Comparison of ENCODE assay signal across 1 cellular context in genomic region chr9:35161713-35162604, GRCh38.
A peak's percentile ranks its signal among the peaks of the same experiment; 100 is the strongest.
TF ChIP-seq lines count a peak whose summit lies in the region.

Gene UNC13B (plus strand): TSS chr9:35162009. CDS start chr9:35162284, 275 bp downstream.

TF ChIP-seq in HepG2, 621 proteins besides CTCF, POLR2A, EP300 and RAD21 (continued from another document and continues in another):
- TF ChIP-seq ZNF18 (CRISPR knock-in tag; IDR thresholded peaks at IDR 0.05; ENCODE audit: insufficient replicate concordance) (no peak), ASH2L (IDR thresholded peaks at IDR 0.05; ENCODE audit: insufficient read length, low read depth, low read length) (peak; percentile 91), ZNF557 (CRISPR knock-in tag; IDR thresholded peaks at IDR 0.05) (no peak), TFDP2 (CRISPR knock-in tag; IDR thresholded peaks at IDR 0.05) (peak; percentile 60), MEF2D (CRISPR knock-in tag; IDR thresholded peaks at IDR 0.05) (0 out of 2 replicates have a peak, but pooled peaks have one; percentile 65), MYC (CRISPR knock-in tag; IDR thresholded peaks at IDR 0.05; ENCODE audit: borderline replicate concordance) (peak; percentile 79), ZNF10 (CRISPR knock-in tag; IDR thresholded peaks at IDR 0.05; ENCODE audit: borderline replicate concordance, low read depth) (no peak), FIP1L1 (IDR thresholded peaks at IDR 0.05; ENCODE audit: borderline replicate concordance, insufficient read depth, low read depth, low read length) (no peak), ZNF3 (CRISPR knock-in tag; IDR thresholded peaks at IDR 0.05) (no peak), STAG1 (CRISPR knock-in tag; IDR thresholded peaks at IDR 0.05) (0 out of 2 replicates have a peak, but pooled peaks have one; percentile 10), ZFP1 (CRISPR knock-in tag; IDR thresholded peaks at IDR 0.05) (peak; percentile 51; the same call in 1 of the 2 replicates), ZNF703 (CRISPR knock-in tag; IDR thresholded peaks at IDR 0.05; ENCODE audit: borderline replicate concordance) (no peak), HDAC1 (CRISPR knock-in tag; IDR thresholded peaks at IDR 0.05) (peak; percentile 97), TRIM24 (CRISPR knock-in tag; IDR thresholded peaks at IDR 0.05) (no peak), ONECUT2 (CRISPR knock-in tag; IDR thresholded peaks at IDR 0.05) (no peak), KLF15 (CRISPR knock-in tag; IDR thresholded peaks at IDR 0.05; ENCODE audit: borderline replicate concordance) (peak; percentile 53; the same call in 1 of the 2 replicates), ZNF432 (CRISPR knock-in tag; IDR thresholded peaks at IDR 0.05; ENCODE audit: borderline replicate concordance) (no peak), ZBTB38 (CRISPR knock-in tag; IDR thresholded peaks at IDR 0.05) (peak; percentile 79), ZFP37 (CRISPR knock-in tag; IDR thresholded peaks at IDR 0.05; ENCODE audit: borderline replicate concordance) (peak; percentile 30; the same call in 1 of the 2 replicates), POLR2AphosphoS5 (IDR thresholded peaks at IDR 0.05; ENCODE audit: low read depth, low read length) (peak; percentile 93), ISL2 (CRISPR knock-in tag; IDR thresholded peaks at IDR 0.05) (peak; percentile 28; the same call in 1 of the 2 replicates), IKZF5 (CRISPR knock-in tag; IDR thresholded peaks at IDR 0.05) (peak; percentile 77; the same call in 1 of the 2 replicates), RERE (CRISPR knock-in tag; IDR thresholded peaks at IDR 0.05; ENCODE audit: low read depth) (peak; percentile 32; the same call in 1 of the 2 replicates), IKZF4 (CRISPR knock-in tag; IDR thresholded peaks at IDR 0.05; ENCODE audit: borderline replicate concordance, low read depth, not compliant biosample characterization) (peak; percentile 80), ZNF326 (CRISPR knock-in tag; IDR thresholded peaks at IDR 0.05; ENCODE audit: borderline replicate concordance) (no peak), ZNF501 (CRISPR knock-in tag; IDR thresholded peaks at IDR 0.05) (peak; percentile 98), ZNF644 (CRISPR knock-in tag; IDR thresholded peaks at IDR 0.05; ENCODE audit: low read depth) (no peak), ZNF615 (CRISPR knock-in tag; IDR thresholded peaks at IDR 0.05; ENCODE audit: borderline replicate concordance) (no peak; the same call in 1 of the 2 replicates), SRSF9 (IDR thresholded peaks at IDR 0.05; ENCODE audit: borderline replicate concordance, insufficient read depth, low read depth, low read length, poor library complexity, severe bottlenecking) (no peak), ZNF816 (CRISPR knock-in tag; IDR thresholded peaks at IDR 0.05; ENCODE audit: borderline replicate concordance) (0 out of 2 replicates have a peak, but pooled peaks have one; percentile 65), ZNF256 (CRISPR knock-in tag; conservative IDR thresholded peaks at IDR 0.05) (0 out of 2 replicates have a peak, but pooled peaks have one; percentile 26), ZNF670 (CRISPR knock-in tag; IDR thresholded peaks at IDR 0.05; ENCODE audit: borderline replicate concordance) (peak; percentile 69; the same call in 1 of the 2 replicates), YEATS2 (CRISPR knock-in tag; IDR thresholded peaks at IDR 0.05; ENCODE audit: borderline replicate concordance) (peak; percentile 41; the same call in 1 of the 2 replicates), CHD2 (IDR thresholded peaks at IDR 0.05; ENCODE audit: low read depth, low read length) (no peak; the same call in 1 of the 2 replicates), ZBTB7A (CRISPR knock-in tag; IDR thresholded peaks at IDR 0.05) (0 out of 2 replicates have a peak, but pooled peaks have one; percentile 37), NPAS2 (CRISPR knock-in tag; IDR thresholded peaks at IDR 0.05; ENCODE audit: borderline replicate concordance) (no peak), ZNF768 (CRISPR knock-in tag; IDR thresholded peaks at IDR 0.05) (peak; percentile 77; the same call in 1 of the 2 replicates), ZNF180 (CRISPR knock-in tag; IDR thresholded peaks at IDR 0.05; ENCODE audit: borderline replicate concordance, low read depth) (no peak)
- TF ChIP-seq, protein P1, sequence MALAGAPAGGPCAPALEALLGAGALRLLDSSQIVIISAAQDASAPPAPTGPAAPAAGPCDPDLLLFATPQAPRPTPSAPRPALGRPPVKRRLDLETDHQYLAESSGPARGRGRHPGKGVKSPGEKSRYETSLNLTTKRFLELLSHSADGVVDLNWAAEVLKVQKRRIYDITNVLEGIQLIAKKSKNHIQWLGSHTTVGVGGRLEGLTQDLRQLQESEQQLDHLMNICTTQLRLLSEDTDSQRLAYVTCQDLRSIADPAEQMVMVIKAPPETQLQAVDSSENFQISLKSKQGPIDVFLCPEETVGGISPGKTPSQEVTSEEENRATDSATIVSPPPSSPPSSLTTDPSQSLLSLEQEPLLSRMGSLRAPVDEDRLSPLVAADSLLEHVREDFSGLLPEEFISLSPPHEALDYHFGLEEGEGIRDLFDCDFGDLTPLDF (CRISPR knock-in tag; IDR thresholded peaks at IDR 0.05), result no peak; the same call in 1 of the 2 replicates
- TF ChIP-seq, protein P2, sequence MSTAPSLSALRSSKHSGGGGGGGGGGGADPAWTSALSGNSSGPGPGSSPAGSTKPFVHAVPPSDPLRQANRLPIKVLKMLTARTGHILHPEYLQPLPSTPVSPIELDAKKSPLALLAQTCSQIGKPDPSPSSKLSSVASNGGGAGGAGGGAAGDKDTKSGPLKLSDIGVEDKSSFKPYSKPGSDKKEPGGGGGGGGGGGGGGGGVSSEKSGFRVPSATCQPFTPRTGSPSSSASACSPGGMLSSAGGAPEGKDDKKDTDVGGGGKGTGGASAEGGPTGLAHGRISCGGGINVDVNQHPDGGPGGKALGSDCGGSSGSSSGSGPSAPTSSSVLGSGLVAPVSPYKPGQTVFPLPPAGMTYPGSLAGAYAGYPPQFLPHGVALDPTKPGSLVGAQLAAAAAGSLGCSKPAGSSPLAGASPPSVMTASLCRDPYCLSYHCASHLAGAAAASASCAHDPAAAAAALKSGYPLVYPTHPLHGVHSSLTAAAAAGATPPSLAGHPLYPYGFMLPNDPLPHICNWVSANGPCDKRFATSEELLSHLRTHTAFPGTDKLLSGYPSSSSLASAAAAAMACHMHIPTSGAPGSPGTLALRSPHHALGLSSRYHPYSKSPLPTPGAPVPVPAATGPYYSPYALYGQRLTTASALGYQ (CRISPR knock-in tag; IDR thresholded peaks at IDR 0.05), result peak; percentile 52; the same call in 1 of the 2 replicates
- TF ChIP-seq, protein P3, sequence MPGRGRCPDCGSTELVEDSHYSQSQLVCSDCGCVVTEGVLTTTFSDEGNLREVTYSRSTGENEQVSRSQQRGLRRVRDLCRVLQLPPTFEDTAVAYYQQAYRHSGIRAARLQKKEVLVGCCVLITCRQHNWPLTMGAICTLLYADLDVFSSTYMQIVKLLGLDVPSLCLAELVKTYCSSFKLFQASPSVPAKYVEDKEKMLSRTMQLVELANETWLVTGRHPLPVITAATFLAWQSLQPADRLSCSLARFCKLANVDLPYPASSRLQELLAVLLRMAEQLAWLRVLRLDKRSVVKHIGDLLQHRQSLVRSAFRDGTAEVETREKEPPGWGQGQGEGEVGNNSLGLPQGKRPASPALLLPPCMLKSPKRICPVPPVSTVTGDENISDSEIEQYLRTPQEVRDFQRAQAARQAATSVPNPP (CRISPR knock-in tag; IDR thresholded peaks at IDR 0.05), result no peak
- TF ChIP-seq, protein P4, sequence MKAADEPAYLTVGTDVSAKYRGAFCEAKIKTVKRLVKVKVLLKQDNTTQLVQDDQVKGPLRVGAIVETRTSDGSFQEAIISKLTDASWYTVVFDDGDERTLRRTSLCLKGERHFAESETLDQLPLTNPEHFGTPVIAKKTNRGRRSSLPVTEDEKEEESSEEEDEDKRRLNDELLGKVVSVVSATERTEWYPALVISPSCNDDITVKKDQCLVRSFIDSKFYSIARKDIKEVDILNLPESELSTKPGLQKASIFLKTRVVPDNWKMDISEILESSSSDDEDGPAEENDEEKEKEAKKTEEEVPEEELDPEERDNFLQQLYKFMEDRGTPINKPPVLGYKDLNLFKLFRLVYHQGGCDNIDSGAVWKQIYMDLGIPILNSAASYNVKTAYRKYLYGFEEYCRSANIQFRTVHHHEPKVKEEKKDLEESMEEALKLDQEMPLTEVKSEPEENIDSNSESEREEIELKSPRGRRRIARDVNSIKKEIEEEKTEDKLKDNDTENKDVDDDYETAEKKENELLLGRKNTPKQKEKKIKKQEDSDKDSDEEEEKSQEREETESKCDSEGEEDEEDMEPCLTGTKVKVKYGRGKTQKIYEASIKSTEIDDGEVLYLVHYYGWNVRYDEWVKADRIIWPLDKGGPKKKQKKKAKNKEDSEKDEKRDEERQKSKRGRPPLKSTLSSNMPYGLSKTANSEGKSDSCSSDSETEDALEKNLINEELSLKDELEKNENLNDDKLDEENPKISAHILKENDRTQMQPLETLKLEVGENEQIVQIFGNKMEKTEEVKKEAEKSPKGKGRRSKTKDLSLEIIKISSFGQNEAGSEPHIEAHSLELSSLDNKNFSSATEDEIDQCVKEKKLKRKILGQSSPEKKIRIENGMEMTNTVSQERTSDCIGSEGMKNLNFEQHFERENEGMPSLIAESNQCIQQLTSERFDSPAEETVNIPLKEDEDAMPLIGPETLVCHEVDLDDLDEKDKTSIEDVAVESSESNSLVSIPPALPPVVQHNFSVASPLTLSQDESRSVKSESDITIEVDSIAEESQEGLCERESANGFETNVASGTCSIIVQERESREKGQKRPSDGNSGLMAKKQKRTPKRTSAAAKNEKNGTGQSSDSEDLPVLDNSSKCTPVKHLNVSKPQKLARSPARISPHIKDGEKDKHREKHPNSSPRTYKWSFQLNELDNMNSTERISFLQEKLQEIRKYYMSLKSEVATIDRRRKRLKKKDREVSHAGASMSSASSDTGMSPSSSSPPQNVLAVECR (CRISPR knock-in tag; IDR thresholded peaks at IDR 0.05; ENCODE audit: borderline replicate concordance), result peak; percentile 97
